ENCODE assay signal across 22 cellular contexts in the genomic region with DNA sequence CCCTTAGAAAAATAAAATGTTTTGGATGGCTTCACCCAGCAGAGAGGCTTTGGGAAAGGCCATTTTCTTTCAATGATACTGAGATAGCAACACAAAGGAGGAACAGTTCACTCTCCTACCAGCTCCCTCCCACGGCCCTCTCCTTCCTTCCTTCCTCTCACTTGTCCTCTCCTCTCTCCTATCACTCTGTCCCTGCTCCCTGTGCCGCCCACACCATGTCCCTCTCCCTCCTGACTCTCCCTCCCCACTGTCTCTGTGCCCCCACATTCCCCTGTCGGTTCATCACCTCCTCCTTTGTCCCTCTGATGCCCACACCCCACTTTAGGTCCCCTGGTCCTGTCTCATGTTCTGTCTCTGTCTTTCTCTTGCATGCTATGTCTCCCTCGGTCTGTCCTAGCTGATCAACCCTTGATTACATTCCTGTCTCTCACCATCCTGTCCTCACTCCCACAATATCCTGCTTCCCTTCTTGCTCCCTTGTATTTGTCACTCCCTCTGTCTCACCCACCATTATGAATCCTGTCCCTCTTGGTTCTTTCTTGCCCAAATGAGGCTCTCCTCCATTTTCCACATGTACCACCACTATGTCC. TPM values are rescaled to one million over a fixed set of nuclear protein-coding genes. Genes with fewer than 3 reads are reported as not detected.
DNase-seq lines count a peak whose midpoint lies in the region; ATAC-seq and TF ChIP-seq lines count a peak whose summit lies in the region.
"Had no signal": no experiment of that assay in that cellular context is flagged by ENCODE, and none has a peak within 500 bp of the region (broad histone marks: within the 10 kb centered on the region; RNA-seq: fewer than 3 reads in every experiment).

No MANE protein-coding gene starts in this region.

- H3K27ac Mint-ChIP-seq in activated CD4-positive, alpha-beta T cell treated with anti-CD3 and anti-CD28 coated beads, Interleukin-2, amount 10 ng/mL, durations not matched to agents 24 days and 14 days: peak overlapping the region; percentile 20
- peak overlapping the region; percentile 92 for H3K27ac Mint-ChIP-seq in neural crest cell (ENCODE audit: unreplicated experiment)
- H3K27ac Mint-ChIP-seq: dendritic cell treated with granulocyte-macrophage colony-stimulating factor and Interleukin-4, amounts not matched to agents 40 ng/mL and 50 ng/mL, for 4 days had no signal

- H3K27ac ChIP-seq in caudate nucleus (ENCODE audit: low read depth, low read length) (peak overlapping the region; percentile 28), gastrocnemius medialis (no peak overlapping the region), right atrium auricular region (no peak overlapping the region)
- H3K27ac ChIP-seq: A549, body of pancreas, VCaP had no signal

- no peaks in the 10 kb centered on the region for H3K9me3 Mint-ChIP-seq in activated CD4-positive, alpha-beta T cell treated with anti-CD3 and anti-CD28 coated beads, Interleukin-2, amount 10 ng/mL, durations not matched to agents 24 days and 14 days
- no peaks in the 10 kb centered on the region for H3K9me3 Mint-ChIP-seq in neural crest cell
- H3K9me3 Mint-ChIP-seq: dendritic cell treated with granulocyte-macrophage colony-stimulating factor and Interleukin-4, amounts not matched to agents 40 ng/mL and 50 ng/mL, for 4 days had no signal

- peaks cover 3% of the 10 kb centered on the region for H3K4me1 Mint-ChIP-seq in activated CD4-positive, alpha-beta T cell treated with anti-CD3 and anti-CD28 coated beads, Interleukin-2, amount 10 ng/mL, durations not matched to agents 24 days and 14 days
- H3K4me1 Mint-ChIP-seq in neural crest cell: no peaks in the 10 kb centered on the region

- peaks cover 59% of the 10 kb centered on the region for H3K36me3 Mint-ChIP-seq in activated CD4-positive, alpha-beta T cell treated with anti-CD3 and anti-CD28 coated beads, Interleukin-2, amount 10 ng/mL, durations not matched to agents 24 days and 14 days (ENCODE audit: low read depth)
- H3K36me3 Mint-ChIP-seq in neural crest cell (ENCODE audit: low read depth): peaks cover 21% of the 10 kb centered on the region

- H3K4me3 ChIP-seq in gastrocnemius medialis (no peak overlapping the region), right atrium auricular region (no peak overlapping the region)
- H3K4me3 ChIP-seq: A549, body of pancreas had no signal

- H3K4me1 ChIP-seq in gastrocnemius medialis (no peaks in the 10 kb centered on the region), right atrium auricular region (no peaks in the 10 kb centered on the region)
- H3K4me1 ChIP-seq: A549, body of pancreas had no signal

- intact Hi-C loops in activated CD4-positive, alpha-beta T cell treated with anti-CD3 and anti-CD28 coated beads, Interleukin-2, amount 10 ng/mL, durations not matched to agents 24 days and 14 days (cut with micrococcal nuclease): no loop called here
- intact Hi-C loops in gastrocnemius medialis (cut with DNase I; ENCODE audit: low total_unique reads): no loop called here

- H3K4me3 Mint-ChIP-seq in activated CD4-positive, alpha-beta T cell treated with anti-CD3 and anti-CD28 coated beads, Interleukin-2, amount 10 ng/mL, durations not matched to agents 24 days and 14 days: no peak overlapping the region
- peak overlapping the region; percentile 11 for H3K4me3 Mint-ChIP-seq in neural crest cell
- H3K4me3 Mint-ChIP-seq: dendritic cell treated with granulocyte-macrophage colony-stimulating factor and Interleukin-4, amounts not matched to agents 40 ng/mL and 50 ng/mL, for 4 days had no signal

- TF ChIP-seq CTCF in neural crest cell (conservative IDR thresholded peaks at IDR 0.05) (no peak), gastrocnemius medialis (IDR thresholded peaks at IDR 0.05 in 4 of 5, conservative IDR thresholded peaks at IDR 0.05 in 1 of 5) (no peak), right atrium auricular region (IDR thresholded peaks at IDR 0.05) (no peak)

- no peak for DNase-seq in activated CD4-positive, alpha-beta T cell treated with anti-CD3 and anti-CD28 coated beads, Interleukin-2, amount 10 ng/mL, durations not matched to agents 24 days and 14 days
- no peak for DNase-seq in activated CD4-positive, alpha-beta T cell treated with anti-CD3 and anti-CD28 coated beads, Interleukin-2, amount 50 U/mL, for 4 hours
- DNase-seq in OCI-M2 (lab: John Stamatoyannopoulos, UW; ENCODE audit: unreplicated experiment) (peak; percentile 11), caudate nucleus (lab: John Stamatoyannopoulos, UW) (peak in 2 of 61 donors; percentile 19 to 31), neural crest cell (ENCODE audit: low read depth, low spot score) (no peak), gastrocnemius medialis (no peak), germinal center (ENCODE audit: low spot score) (no peak), right atrium auricular region (ENCODE audit: low spot score) (no peak)
- DNase-seq: activated gamma-delta T cell treated with Interleukin-2 at 50 U/mL for 16 hours; body of pancreas; C1 segment of cervical spinal cord; DMS79; GOT3; NCI-H1105 treated with DMSO at 0.1 percent for 48 hours; NCI-H2171 treated with DMSO at 0.1 percent for 48 hours; NCI-H774; SK-N-SH; stimulated activated naive CD4-positive, alpha-beta T cell had no signal

- ATAC-seq in gastrocnemius medialis: no peak
- ATAC-seq: A549, body of pancreas, Panc1 had no signal

- no peaks in the 10 kb centered on the region for H3K27me3 Mint-ChIP-seq in activated CD4-positive, alpha-beta T cell treated with anti-CD3 and anti-CD28 coated beads, Interleukin-2, amount 10 ng/mL, durations not matched to agents 24 days and 14 days
- H3K27me3 Mint-ChIP-seq in neural crest cell (ENCODE audit: low read depth): no peaks in the 10 kb centered on the region
- H3K27me3 Mint-ChIP-seq: dendritic cell treated with granulocyte-macrophage colony-stimulating factor and Interleukin-4, amounts not matched to agents 40 ng/mL and 50 ng/mL, for 4 days had no signal

- no peak for TF ChIP-seq POLR2A in gastrocnemius medialis (IDR thresholded peaks at IDR 0.05)

- in situ Hi-C loops in gastrocnemius medialis (cut with MboI; ENCODE audit: low sequenced_read_pairs in 4 of 4): no loop called here

- H3K36me3 ChIP-seq in gastrocnemius medialis (peaks cover 0 to 100% of the 10 kb centered on the region in 2 donors), right atrium auricular region (peaks cover 91% of the 10 kb centered on the region)

- H3K27me3 ChIP-seq in gastrocnemius medialis: no peaks in the 10 kb centered on the region
- no peaks in the 10 kb centered on the region for H3K27me3 ChIP-seq in right atrium auricular region
- H3K27me3 ChIP-seq: body of pancreas had no signal

- no peaks in the 10 kb centered on the region for H3K9me3 ChIP-seq in gastrocnemius medialis
- no peaks in the 10 kb centered on the region for H3K9me3 ChIP-seq in right atrium auricular region
- H3K9me3 ChIP-seq: A549, body of pancreas, SK-N-SH had no signal

RNA-seq across cellular contexts. Expression of a gene that starts 30.1 kb away (rescaled TPM):
- total RNA-seq in activated CD4-positive, alpha-beta T cell treated with anti-CD3 and anti-CD28 coated beads, Interleukin-2, amount 10 ng/mL, durations not matched to agents 24 days and 14 days: 64.5 and 66.4 TPM in 2 replicates
- total RNA-seq in neural crest cell (62.4 and 70.1 TPM in 2 replicates), gastrocnemius medialis (10 to 100 TPM; 47.6 to 67.5 (median 53.6) TPM), right atrium auricular region (10 to 100 TPM; 29.4 to 32.7 TPM)
